In genomic region chr5:57232293-57233033, GRCh38 we compare ENCODE assay signal across 13 cellular contexts. TPM values are rescaled to one million over a fixed set of nuclear protein-coding genes. Genes with fewer than 3 reads are reported as not detected.
A peak's percentile ranks its signal among the peaks of the same experiment; 100 is the strongest.
DNase-seq lines count a peak whose midpoint lies in the region; ATAC-seq, FAIRE-seq and TF ChIP-seq lines count a peak whose summit lies in the region.
"Had no signal": no experiment of that assay in that cellular context is flagged by ENCODE, and none has a peak within 500 bp of the region (broad histone marks: within the 10 kb centered on the region; RNA-seq: fewer than 3 reads in every experiment).

No MANE protein-coding gene starts in this region.

- no peaks in the 10 kb centered on the region for H3K9me3 ChIP-seq in mucosa of descending colon
- H3K9me3 ChIP-seq: tibial artery had no signal

- H3K27ac ChIP-seq in C4-2B, result peak overlapping the region; percentile 24; the same call in 1 of the 2 replicates
- H3K27ac ChIP-seq: BLaER1, KMS-11, tibial artery, VCaP had no signal

- intact Hi-C loops in mucosa of descending colon (cut with DNase I, micrococcal nuclease), result no loop called here

- no peaks in the 10 kb centered on the region for H3K27me3 ChIP-seq in bronchial epithelial cell (ENCODE audit: control insufficient read depth, insufficient read depth, low read length)
- H3K27me3 ChIP-seq: BLaER1, tibial artery had no signal

- H3K4me1 ChIP-seq in mucosa of descending colon (ENCODE audit: low read depth), result no peaks in the 10 kb centered on the region

- FAIRE-seq in bronchial epithelial cell (lab: Jason Lieb, UNC), result no peak

- peak; percentile 12 for DNase-seq in ELR (ENCODE audit: low read depth)
- peak; percentile 11 for DNase-seq in bronchial epithelial cell (ENCODE audit: low read depth)
- no peak for DNase-seq in mucosa of descending colon
- DNase-seq in GF-D8 (lab: John Stamatoyannopoulos, UW), result no peak
- no peak for DNase-seq in NCI-H1694 (lab: John Stamatoyannopoulos, UW)
- DNase-seq in NCI-H774 (lab: John Stamatoyannopoulos, UW), result no peak
- DNase-seq: left cardiac atrium, NCI-H1417 treated with DMSO at 0.1 percent for 48 hours, tibial artery had no signal

- H3K4me3 ChIP-seq in bronchial epithelial cell (ENCODE audit: low read depth, low read length), result no peak overlapping the region
- H3K4me3 ChIP-seq in mucosa of descending colon, result no peak overlapping the region
- H3K4me3 ChIP-seq: BLaER1, tibial artery had no signal

- H3K36me3 ChIP-seq in bronchial epithelial cell (ENCODE audit: control insufficient read depth, insufficient read depth, low read length) (peaks cover 8% of the 10 kb centered on the region), mucosa of descending colon (ENCODE audit: low read depth) (no peaks in the 10 kb centered on the region)

- TF ChIP-seq CTCF in C4-2B (conservative IDR thresholded peaks at IDR 0.05) (no peak), bronchial epithelial cell (IDR thresholded peaks at IDR 0.05; ENCODE audit: insufficient read depth, low read length, severe bottlenecking) (no peak), mucosa of descending colon (IDR thresholded peaks at IDR 0.05) (no peak)

- peak; percentile 53 for ATAC-seq in mucosa of descending colon

RNA-seq across cellular contexts. Expression of gene GPBP1, which starts 58.6 kb away (rescaled TPM):
- total RNA-seq in bronchial epithelial cell (84.2 and 87.3 TPM in 2 replicates), mucosa of descending colon (10 to 100 TPM; 59.8 to 75.3 (median 74.0) TPM)

Comparison
In these comparisons a context has a peak if more than half of its experiments do, and no peak if none do; other contexts are left out.
1. DNase-seq: peak in ELR (single experiment) and bronchial epithelial cell (single experiment); none in mucosa of descending colon (0 of 3), GF-D8 (single experiment), NCI-H1694 (single experiment) and NCI-H774 (single experiment).